10 cellular contexts compared by ENCODE assay signal in the genomic region with DNA sequence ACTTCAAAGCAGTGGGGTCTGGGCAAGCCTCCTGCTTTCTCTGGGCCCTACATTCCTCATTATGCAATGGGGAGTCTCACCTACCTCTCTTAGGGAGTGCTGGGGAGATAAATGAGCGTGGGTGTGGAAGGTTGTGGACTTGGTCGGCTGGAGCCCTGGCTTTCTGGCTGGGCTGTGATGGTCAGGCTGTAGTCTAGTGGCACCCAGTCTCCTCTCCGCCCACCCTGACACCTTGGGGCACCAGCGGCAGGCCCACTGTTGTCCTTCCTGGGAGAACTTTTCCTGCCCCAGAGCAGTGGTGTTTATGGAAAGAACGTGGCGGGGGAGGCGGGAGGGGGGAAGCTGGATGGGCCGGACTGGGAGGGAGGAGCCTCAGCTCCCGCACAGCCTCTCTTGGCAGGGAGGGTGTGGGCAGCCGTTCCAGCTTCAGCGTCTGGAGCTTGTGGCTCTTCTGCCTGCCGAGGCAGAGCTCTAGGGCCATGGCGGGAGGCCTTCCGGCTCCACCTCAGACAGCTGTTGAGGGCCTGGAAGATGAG. TPM values are rescaled to one million over a fixed set of nuclear protein-coding genes. Genes with fewer than 3 reads are reported as not detected.
DNase-seq lines count a peak whose midpoint lies in the region; ATAC-seq and TF ChIP-seq lines count a peak whose summit lies in the region.
"Had no signal": no experiment of that assay in that cellular context is flagged by ENCODE, and none has a peak within 500 bp of the region (broad histone marks: within the 10 kb centered on the region; RNA-seq: fewer than 3 reads in every experiment).

No MANE protein-coding gene starts in this region.

- peaks cover 4 to 5% of the 10 kb centered on the region in 2 experiments; a peak in 2 of 5 replicates for H3K9me3 Mint-ChIP-seq in H9

- no peak overlapping the region for H2BK20ac ChIP-seq in H9 (ENCODE audit: low read depth, low read length, poor library complexity, severe bottlenecking)

- peak overlapping the region in 1 of 2 experiments; percentile 52; a peak in 2 of 5 replicates for H3K4me3 Mint-ChIP-seq in H9
- H3K4me3 Mint-ChIP-seq: T-helper 17 cell had no signal

- no peak overlapping the region for H3K4me3 ChIP-seq in adrenal gland
- H3K4me3 ChIP-seq: skin epidermis had no signal

- no peak overlapping the region for H2AFZ ChIP-seq in H9 (ENCODE audit: low read length)

- H3K27ac Mint-ChIP-seq in H9 = no peak overlapping the region
- H3K27ac Mint-ChIP-seq: T-helper 17 cell had no signal

- DNase-seq in H9 = peak; percentile 67
- peak; percentile 36 to 78 (median 58) for DNase-seq in adrenal gland
- DNase-seq in left ventricle myocardium superior = peak; percentile 88
- peak; percentile 79 for DNase-seq in sciatic nerve (ENCODE audit: low spot score)
- DNase-seq in NCI-H1417 (lab: John Stamatoyannopoulos, UW) = no peak
- DNase-seq in cerebellar cortex (ENCODE audit: low spot score) = no peak
- DNase-seq: T-helper 17 cell had no signal

- no peaks in the 10 kb centered on the region for H3K36me3 ChIP-seq in adrenal gland (replicated peaks in 1 of 2)

- no peak overlapping the region for H2BK15ac ChIP-seq in H9 (ENCODE audit: low read depth, low read length)

- no peak overlapping the region for H3T11ph ChIP-seq in H9 (ENCODE audit: low read length)

- peaks cover 16% of the 10 kb centered on the region; the same call in 1 of the 2 replicates for H3K27me3 ChIP-seq in H9 (ENCODE audit: insufficient read depth, low read length)
- no peaks in the 10 kb centered on the region for H3K27me3 ChIP-seq in adrenal gland

- H3K4me1 ChIP-seq in H9 (ENCODE audit: insufficient read depth, low read length) (peaks cover 8% of the 10 kb centered on the region; the same call in 1 of the 2 replicates), adrenal gland (replicated peaks in 1 of 2) (peaks cover 8 to 15% of the 10 kb centered on the region in 2 donors)

- peaks cover 44 to 60% of the 10 kb centered on the region in 2 experiments for H3K4me1 Mint-ChIP-seq in H9

- H2BK120ac ChIP-seq in H9 (ENCODE audit: low read depth, low read length, poor library complexity, severe bottlenecking) = no peak overlapping the region

- no peak overlapping the region for H3K23ac ChIP-seq in H9 (ENCODE audit: insufficient read length, low read depth, low read length)

- no peak overlapping the region for H3K4ac ChIP-seq in H9 (ENCODE audit: low read depth, low read length)

- peak; percentile 91 for ATAC-seq in left ventricle myocardium superior
- ATAC-seq in sciatic nerve = peak; percentile 93
- ATAC-seq in GM19395 (IDR thresholded peaks at IDR 0.05; ENCODE audit: unreplicated experiment) = no peak
- ATAC-seq in GM18502 (IDR thresholded peaks at IDR 0.05; ENCODE audit: poor library complexity, unreplicated experiment) = no peak
- ATAC-seq: T-helper 17 cell had no signal

- H2AK5ac ChIP-seq in H9 (ENCODE audit: insufficient read length, low read length) = no peak overlapping the region

- H3K9me3 ChIP-seq in H9 (ENCODE audit: control insufficient read depth, low read depth, low read length) (no peaks in the 10 kb centered on the region), adrenal gland (replicated peaks in 1 of 3) (no peaks in the 10 kb centered on the region)

- H3K79me2 ChIP-seq in H9 (ENCODE audit: insufficient read depth, low read length) = no peaks in the 10 kb centered on the region

- no peak overlapping the region for H3K56ac ChIP-seq in H9 (ENCODE audit: insufficient read length, low read depth, low read length)

- peak overlapping the region; percentile 16 for H3K4me2 ChIP-seq in H9 (ENCODE audit: insufficient read depth, insufficient read length, low read length)

- no peaks in the 10 kb centered on the region for H3K36me3 Mint-ChIP-seq in H9 (ENCODE audit: insufficient read depth in 1 of 3, low read depth in 3 of 3)

- no peak overlapping the region for H3K27ac ChIP-seq in H9 (ENCODE audit: insufficient read length, low read depth, low read length)
- peak overlapping the region in 1 of 5 donors; percentile 24 for H3K27ac ChIP-seq in adrenal gland

- H4K5ac ChIP-seq in H9 (ENCODE audit: insufficient read length, low read depth, low read length) = no peak overlapping the region

- no peak overlapping the region for H3K14ac ChIP-seq in H9 (ENCODE audit: insufficient read depth, low read length)

- H2BK5ac ChIP-seq in H9 (ENCODE audit: insufficient read length, low read length) = no peak overlapping the region

- no peaks in the 10 kb centered on the region for H3K79me1 ChIP-seq in H9 (ENCODE audit: insufficient read depth, low read depth, low read length, poor library complexity, severe bottlenecking)

- H3K9ac ChIP-seq in H9 (ENCODE audit: extremely low read depth, insufficient read length, low read length) = no peak overlapping the region

- H4K20me1 ChIP-seq in H9 (ENCODE audit: control insufficient read depth, insufficient read depth, insufficient read length) = no peaks in the 10 kb centered on the region

- H3K27me3 Mint-ChIP-seq in H9 (ENCODE audit: low read depth) = peaks cover 53% of the 10 kb centered on the region

- TF ChIP-seq POLR2A in adrenal gland (IDR thresholded peaks at IDR 0.05) = no peak

- H4K91ac ChIP-seq in H9 (ENCODE audit: insufficient read length, low read depth, low read length) = no peak overlapping the region

- H3K23me2 ChIP-seq in H9 (ENCODE audit: insufficient read length, low read depth, low read length, poor library complexity, severe bottlenecking) = peaks cover 5% of the 10 kb centered on the region

- no peak overlapping the region for H4K8ac ChIP-seq in H9 (replicated peaks; ENCODE audit: insufficient read length, low read depth, low read length)

- no peak overlapping the region for H2BK12ac ChIP-seq in H9 (ENCODE audit: insufficient read length, low read depth, low read length)

- TF ChIP-seq CTCF in H9 (conservative IDR thresholded peaks at IDR 0.05) = no peak
- no peak for TF ChIP-seq CTCF in adrenal gland (IDR thresholded peaks at IDR 0.05)

- no peak overlapping the region for H3K18ac ChIP-seq in H9 (ENCODE audit: insufficient read length, low read depth, low read length)

- no CpG with 5 or more reads among the region's 14 CpGs for WGBS in H9 (ENCODE audit: extremely low coverage, insufficient read length, low lambda C conversion rate)
- 24 to 45% (median 32%) methylated on average over 11 to 14 of the region's 14 CpGs for WGBS in adrenal gland, 4 donors

- intact Hi-C loops in adrenal gland (cut with DNase I) = no loop called here
- intact Hi-C loops in left ventricle myocardium superior (cut with micrococcal nuclease) = no loop called here
- intact Hi-C loops in sciatic nerve (cut with DNase I) = no loop called here

RNA-seq across cellular contexts. Expression of a gene that starts 4.1 kb away (rescaled TPM):
- total RNA-seq in H9 (2021) (1.0 and 1.3 TPM in 2 replicates), adrenal gland (1 to 10 TPM; 2.8 to 6.6 (median 5.7) TPM), left ventricle myocardium superior (3.4 TPM), sciatic nerve (6.0 TPM)
- 1 to 10 TPM; 1.3 to 1.7 (median 1.6) TPM for polyA plus RNA-seq in adrenal gland

Comparison
In these comparisons a context has a peak if more than half of its experiments do, and no peak if none do; other contexts are left out.
1. DNase-seq: peak in H9 (single experiment), adrenal gland (7 of 7), left ventricle myocardium superior (single experiment) and sciatic nerve (single experiment); none in NCI-H1417 (0 of 3) and cerebellar cortex (single experiment).
2. ATAC-seq: peak in left ventricle myocardium superior (single experiment) and sciatic nerve (single experiment); none in GM19395 (single experiment) and GM18502 (single experiment).